ENCODE assay signal across 14 cellular contexts in genomic region chr19:45564131-45564780, GRCh38. TPM values are rescaled to one million over a fixed set of nuclear protein-coding genes. Genes with fewer than 3 reads are reported as not detected.
A peak's percentile ranks its signal among the peaks of the same experiment; 100 is the strongest.
DNase-seq lines count a peak whose midpoint lies in the region; ATAC-seq lines count a peak whose summit lies in the region.
"Had no signal": no experiment of that assay in that cellular context is flagged by ENCODE, and none has a peak within 500 bp of the region (broad histone marks: within the 10 kb centered on the region; RNA-seq: fewer than 3 reads in every experiment).

No MANE protein-coding gene starts in this region.

- H3K4me1 Mint-ChIP-seq in activated naive CD4-positive, alpha-beta T cell treated with anti-CD3 and anti-CD28 coated beads, Interleukin-2, amount 50 U/mL, for 24 hours, result peaks cover 50% of the 10 kb centered on the region
- H3K4me1 Mint-ChIP-seq in activated naive CD8-positive, alpha-beta T cell treated with anti-CD3 and anti-CD28 coated beads, Interleukin-2, amount 10 ng/mL, durations not matched to agents 7 days and 5 days, result peaks cover 20% of the 10 kb centered on the region
- H3K4me1 Mint-ChIP-seq in stimulated activated naive B cell treated with anti-CD40 and anti-IgM and Interleukin-4, amounts not matched to agents 10 μg/mL and 1 μg/mL and 100 μg/mL, for 72 hours, result peaks cover 16 to 17% of the 10 kb centered on the region in 2 donors

- no peak overlapping the region for H3K4me3 Mint-ChIP-seq in activated naive CD4-positive, alpha-beta T cell treated with anti-CD3 and anti-CD28 coated beads, Interleukin-2, amount 50 U/mL, for 24 hours
- peak overlapping the region; percentile 64 for H3K4me3 Mint-ChIP-seq in activated naive CD8-positive, alpha-beta T cell treated with anti-CD3 and anti-CD28 coated beads, Interleukin-2, amount 10 ng/mL, durations not matched to agents 7 days and 5 days
- no peak overlapping the region for H3K4me3 Mint-ChIP-seq in stimulated activated naive B cell treated with anti-CD40 and anti-IgM and Interleukin-4, amounts not matched to agents 10 μg/mL and 1 μg/mL and 100 μg/mL, for 72 hours

- peak; percentile 24 for ATAC-seq in activated naive CD8-positive, alpha-beta T cell treated with anti-CD3 and anti-CD28 coated beads, Interleukin-2, amount 10 ng/mL, durations not matched to agents 7 days and 5 days (ENCODE audit: low read depth)
- no peak for ATAC-seq in stimulated activated naive B cell treated with anti-CD40 and anti-IgM and Interleukin-4, amounts not matched to agents 10 μg/mL and 1 μg/mL and 100 μg/mL, for 72 hours (replicated peaks)
- ATAC-seq: gastroesophageal sphincter had no signal

- no peaks in the 10 kb centered on the region for H3K27me3 Mint-ChIP-seq in activated naive CD4-positive, alpha-beta T cell treated with anti-CD3 and anti-CD28 coated beads, Interleukin-2, amount 50 U/mL, for 24 hours
- no peaks in the 10 kb centered on the region for H3K27me3 Mint-ChIP-seq in activated naive CD8-positive, alpha-beta T cell treated with anti-CD3 and anti-CD28 coated beads, Interleukin-2, amount 10 ng/mL, durations not matched to agents 7 days and 5 days
- H3K27me3 Mint-ChIP-seq in stimulated activated naive B cell treated with anti-CD40 and anti-IgM and Interleukin-4, amounts not matched to agents 10 μg/mL and 1 μg/mL and 100 μg/mL, for 72 hours, result no peaks in the 10 kb centered on the region

- no peaks in the 10 kb centered on the region for H3K9me3 Mint-ChIP-seq in activated naive CD4-positive, alpha-beta T cell treated with anti-CD3 and anti-CD28 coated beads, Interleukin-2, amount 50 U/mL, for 24 hours
- H3K9me3 Mint-ChIP-seq in activated naive CD8-positive, alpha-beta T cell treated with anti-CD3 and anti-CD28 coated beads, Interleukin-2, amount 10 ng/mL, durations not matched to agents 7 days and 5 days, result no peaks in the 10 kb centered on the region
- H3K9me3 Mint-ChIP-seq in stimulated activated naive B cell treated with anti-CD40 and anti-IgM and Interleukin-4, amounts not matched to agents 10 μg/mL and 1 μg/mL and 100 μg/mL, for 72 hours, result no peaks in the 10 kb centered on the region

- DNase-seq in activated naive CD4-positive, alpha-beta T cell treated with anti-CD3 and anti-CD28 coated beads, Interleukin-2, amount 50 U/mL, for 16 hours, result no peak
- peak; percentile 94 for DNase-seq in NCI-H69 (lab: John Stamatoyannopoulos, UW)
- no peak for DNase-seq in activated naive CD8-positive, alpha-beta T cell treated with anti-CD3 and anti-CD28 coated beads, Interleukin-2, amount 10 ng/mL, durations not matched to agents 7 days and 5 days
- DNase-seq in stimulated activated naive B cell treated with anti-CD40 and anti-IgM and Interleukin-4, amounts not matched to agents 10 μg/mL and 1 μg/mL and 100 μg/mL, for 72 hours, result no peak
- no peak for DNase-seq in pons (ENCODE audit: low spot score)
- DNase-seq in NCI-H2227 treated with DMSO at 0.1 percent for 48 hours (lab: John Stamatoyannopoulos, UW), result no peak
- no peak for DNase-seq in ecto neural progenitor cell (ENCODE audit: low spot score)
- DNase-seq: activated gamma-delta T cell treated with Interleukin-2 at 50 U/mL for 16 hours, caudate nucleus, T-helper 2 cell, tibial artery had no signal

- H3K36me3 Mint-ChIP-seq in activated naive CD4-positive, alpha-beta T cell treated with anti-CD3 and anti-CD28 coated beads, Interleukin-2, amount 50 U/mL, for 24 hours, result no peaks in the 10 kb centered on the region
- H3K36me3 Mint-ChIP-seq in activated naive CD8-positive, alpha-beta T cell treated with anti-CD3 and anti-CD28 coated beads, Interleukin-2, amount 10 ng/mL, durations not matched to agents 7 days and 5 days, result peaks cover 1% of the 10 kb centered on the region
- peaks cover 10 to 15% of the 10 kb centered on the region in 2 donors for H3K36me3 Mint-ChIP-seq in stimulated activated naive B cell treated with anti-CD40 and anti-IgM and Interleukin-4, amounts not matched to agents 10 μg/mL and 1 μg/mL and 100 μg/mL, for 72 hours

- peak overlapping the region; percentile 84 for H3K27ac Mint-ChIP-seq in activated naive CD4-positive, alpha-beta T cell treated with anti-CD3 and anti-CD28 coated beads, Interleukin-2, amount 50 U/mL, for 24 hours
- peak overlapping the region; percentile 89 for H3K27ac Mint-ChIP-seq in activated naive CD8-positive, alpha-beta T cell treated with anti-CD3 and anti-CD28 coated beads, Interleukin-2, amount 10 ng/mL, durations not matched to agents 7 days and 5 days
- H3K27ac Mint-ChIP-seq in stimulated activated naive B cell treated with anti-CD40 and anti-IgM and Interleukin-4, amounts not matched to agents 10 μg/mL and 1 μg/mL and 100 μg/mL, for 72 hours, result peak overlapping the region; percentile 76

- POLR2A ChIA-PET in activated naive CD8-positive, alpha-beta T cell treated with anti-CD3 and anti-CD28 coated beads, Interleukin-2, amount 10 ng/mL, durations not matched to agents 7 days and 5 days (lab: Charles Lee), result no interaction called here

RNA-seq across cellular contexts. Expression of gene OPA3, which starts 20.3 kb away (rescaled TPM):
- 10 to 100 TPM; 10.6 to 11.8 TPM for total RNA-seq in activated naive CD8-positive, alpha-beta T cell treated with anti-CD3 and anti-CD28 coated beads, Interleukin-2, amount 10 ng/mL, durations not matched to agents 7 days and 5 days

RNA-seq across cellular contexts. Expression of gene GPR4, which starts 37.8 kb away (rescaled TPM):
- not detected for total RNA-seq in activated naive CD8-positive, alpha-beta T cell treated with anti-CD3 and anti-CD28 coated beads, Interleukin-2, amount 10 ng/mL, durations not matched to agents 7 days and 5 days
- total RNA-seq: RPMI7951 had no signal

RNA-seq across cellular contexts. Expression of gene VASP, which starts 57.0 kb away (rescaled TPM):
- 100 to 1,000 TPM; 166 to 180 TPM for total RNA-seq in activated naive CD8-positive, alpha-beta T cell treated with anti-CD3 and anti-CD28 coated beads, Interleukin-2, amount 10 ng/mL, durations not matched to agents 7 days and 5 days
